Comparison of ENCODE assay signal across 1 cellular context in genomic region chr19:28736528-28736927, GRCh38.
TF ChIP-seq lines count a peak whose summit lies in the region.

No MANE protein-coding gene starts in this region.

TF ChIP-seq in WTC11, 78 proteins besides CTCF, POLR2A, EP300 and RAD21 (continued from another document):
- TF ChIP-seq AFF4 (CRISPR knock-in tag; IDR thresholded peaks at IDR 0.05; ENCODE audit: borderline replicate concordance) (no peak), ZNF416 (CRISPR knock-in tag; IDR thresholded peaks at IDR 0.05) (no peak), ZNF396 (CRISPR knock-in tag; IDR thresholded peaks at IDR 0.05; ENCODE audit: borderline replicate concordance) (no peak), NR1H2 (CRISPR knock-in tag; IDR thresholded peaks at IDR 0.05) (no peak), ZNF232 (CRISPR knock-in tag; IDR thresholded peaks at IDR 0.05) (no peak), E2F1 (CRISPR knock-in tag; IDR thresholded peaks at IDR 0.05) (no peak)
TF ChIP-seq in WTC11: peak in this region for 0.
